8 cellular contexts compared by ENCODE assay signal in the genomic region with DNA sequence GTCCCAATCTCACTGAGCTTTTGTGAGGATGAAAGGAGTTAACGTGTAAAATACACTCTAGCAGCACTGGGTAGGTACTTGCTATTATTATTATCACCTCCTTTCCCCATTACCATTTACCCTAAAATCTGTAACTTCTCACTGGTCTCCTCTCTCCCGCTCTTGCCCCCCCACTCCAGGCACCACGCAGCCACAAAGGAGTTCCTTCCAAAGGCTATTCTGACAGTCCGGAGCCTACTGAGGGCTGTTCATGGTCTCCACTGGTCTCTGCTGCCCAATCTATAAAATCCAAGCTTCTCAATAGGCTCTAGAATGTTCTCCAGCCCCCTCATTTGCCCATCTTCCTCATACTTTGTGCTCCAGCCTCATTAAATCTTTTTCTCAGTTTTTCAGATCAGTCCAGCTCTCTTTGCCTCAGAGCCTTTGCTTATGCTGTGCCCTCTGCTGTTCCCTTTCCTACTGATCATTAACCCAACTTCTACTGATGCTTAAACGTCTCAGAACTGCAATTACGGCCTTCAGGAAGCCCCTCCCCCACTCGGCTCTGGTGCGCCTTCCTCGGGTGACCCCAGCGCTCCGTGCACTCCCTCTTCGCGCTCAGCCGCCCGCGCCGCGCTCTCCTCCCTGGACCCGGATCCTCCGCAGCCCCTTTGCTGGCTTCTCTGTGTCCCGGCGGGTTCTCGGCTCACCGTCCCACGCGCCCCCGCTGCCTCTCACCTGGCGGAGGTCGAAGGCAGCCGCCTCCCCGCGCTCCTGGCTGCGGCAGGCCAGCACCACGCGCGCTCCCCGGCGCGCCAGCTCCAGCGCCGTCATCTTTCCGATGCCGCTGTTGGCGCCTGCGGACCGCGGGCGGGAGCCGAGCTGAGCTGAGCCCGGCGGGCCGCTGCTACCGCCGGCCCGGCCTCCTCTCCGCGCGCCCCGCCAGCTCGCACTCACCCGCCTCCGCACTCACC. TPM values are rescaled to one million over a fixed set of nuclear protein-coding genes. Genes with fewer than 3 reads are reported as not detected.
DNase-seq lines count a peak whose midpoint lies in the region; ATAC-seq, FAIRE-seq and TF ChIP-seq lines count a peak whose summit lies in the region.

No MANE protein-coding gene starts in this region.

- intact Hi-C loops in left ventricle myocardium inferior (cut with micrococcal nuclease), result no loop called here

- DNase-seq in CD1c-positive myeloid dendritic cell (ENCODE audit: extremely low spot score) (peak; percentile 11), RCC 7860 (ENCODE audit: low spot score) (peak; percentile 22), left ventricle myocardium inferior (peak; percentile 48), retinal pigment epithelial cell (ENCODE audit: low read depth) (no peak), hippocampal formation (lab: John Stamatoyannopoulos, UW) (no peak)
- peak in 1 of 2 donors; percentile 64 for DNase-seq in activated naive CD4-positive, alpha-beta T cell treated with anti-CD3 and anti-CD28 coated beads, Interleukin-2, amount 50 U/mL, for 72 hours (ENCODE audit: low spot score in 2 of 2)

- H3K9me3 ChIP-seq in HUES48 (ENCODE audit: control insufficient read depth, insufficient read depth, low read length) (no peaks in the 10 kb centered on the region), left ventricle myocardium inferior (replicated peaks) (no peaks in the 10 kb centered on the region)

- H3K27ac Mint-ChIP-seq in activated naive CD4-positive, alpha-beta T cell treated with anti-CD3 and anti-CD28 coated beads, Interleukin-2, amount 50 U/mL, for 72 hours, result peak overlapping the region; percentile 82 to 98

- peaks cover 20 to 31% of the 10 kb centered on the region in 2 donors for H3K36me3 Mint-ChIP-seq in activated naive CD4-positive, alpha-beta T cell treated with anti-CD3 and anti-CD28 coated beads, Interleukin-2, amount 50 U/mL, for 72 hours

- peaks cover 34% of the 10 kb centered on the region for H3K36me3 ChIP-seq in HUES48 (ENCODE audit: control insufficient read depth, insufficient read depth, low read length)
- peaks cover 17% of the 10 kb centered on the region for H3K36me3 ChIP-seq in left ventricle myocardium inferior

- H3K4me3 ChIP-seq in HUES48 (ENCODE audit: low read depth, low read length) (peak overlapping the region; percentile 81), left ventricle myocardium inferior (peak overlapping the region; percentile 83), retinal pigment epithelial cell (ENCODE audit: low read length) (peak overlapping the region; percentile 53)

- peaks cover 15% of the 10 kb centered on the region for H3K4me1 ChIP-seq in HUES48 (ENCODE audit: control insufficient read depth, insufficient read depth, low read length)
- peaks cover 51% of the 10 kb centered on the region for H3K4me1 ChIP-seq in left ventricle myocardium inferior

- no peak for FAIRE-seq in RCC 7860 (lab: Jason Lieb, UNC)

- H3K9me3 Mint-ChIP-seq in activated naive CD4-positive, alpha-beta T cell treated with anti-CD3 and anti-CD28 coated beads, Interleukin-2, amount 50 U/mL, for 72 hours, result peaks cover 0 to 5% of the 10 kb centered on the region in 2 donors

- ATAC-seq in GM21360 (IDR thresholded peaks at IDR 0.05; ENCODE audit: unreplicated experiment), result peak; percentile 37
- ATAC-seq in activated naive CD4-positive, alpha-beta T cell treated with anti-CD3 and anti-CD28 coated beads, Interleukin-2, amount 50 U/mL, for 72 hours, result peak; percentile 34 to 39

- H3K27ac ChIP-seq in HUES48 (ENCODE audit: low read depth, low read length), result peak overlapping the region; percentile 83
- H3K27ac ChIP-seq in left ventricle myocardium inferior (replicated peaks), result peak overlapping the region; percentile 85

- H3K27me3 ChIP-seq in HUES48 (ENCODE audit: control insufficient read depth, insufficient read depth, low read length) (no peaks in the 10 kb centered on the region), left ventricle myocardium inferior (ENCODE audit: low read depth) (no peaks in the 10 kb centered on the region)

- no peak for TF ChIP-seq CTCF in left ventricle myocardium inferior (IDR thresholded peaks at IDR 0.05; ENCODE audit: borderline replicate concordance)
- TF ChIP-seq CTCF in retinal pigment epithelial cell (conservative IDR thresholded peaks at IDR 0.05; ENCODE audit: low read depth, low read length), result no peak

- peak overlapping the region; percentile 68 for H3K9ac ChIP-seq in HUES48 (ENCODE audit: low read depth, low read length)

RNA-seq across cellular contexts. Expression of gene DHRS13, which starts 0.7 kb away (rescaled TPM):
- total RNA-seq in activated naive CD4-positive, alpha-beta T cell treated with anti-CD3 and anti-CD28 coated beads, Interleukin-2, amount 50 U/mL, for 72 hours, result 10 to 100 TPM; 33.8 to 36.5 TPM
- total RNA-seq in left ventricle myocardium inferior, result 3.1 TPM

RNA-seq across cellular contexts. Expression of gene FLOT2, which starts 4.6 kb away (rescaled TPM):
- 100 to 1,000 TPM in 1 of 2 donors, 10 to 100 TPM in 1; 44.9 to 102 TPM for total RNA-seq in activated naive CD4-positive, alpha-beta T cell treated with anti-CD3 and anti-CD28 coated beads, Interleukin-2, amount 50 U/mL, for 72 hours
- total RNA-seq in left ventricle myocardium inferior, result 84.2 TPM

RNA-seq across cellular contexts. Expression of gene ERAL1, which starts 47.3 kb away (rescaled TPM):
- 10 to 100 TPM; 33.9 to 74.1 TPM for total RNA-seq in activated naive CD4-positive, alpha-beta T cell treated with anti-CD3 and anti-CD28 coated beads, Interleukin-2, amount 50 U/mL, for 72 hours
- total RNA-seq in left ventricle myocardium inferior, result 35.4 TPM

RNA-seq across cellular contexts. Expression of gene PHF12, which starts 49.2 kb away (rescaled TPM):
- total RNA-seq in activated naive CD4-positive, alpha-beta T cell treated with anti-CD3 and anti-CD28 coated beads, Interleukin-2, amount 50 U/mL, for 72 hours, result 10 to 100 TPM; 46.2 to 71.7 TPM
- 17.2 TPM for total RNA-seq in left ventricle myocardium inferior

RNA-seq across cellular contexts. Expression of gene FAM222B, which starts 59.6 kb away (rescaled TPM):
- 10 to 100 TPM; 15.1 to 24.9 TPM for total RNA-seq in activated naive CD4-positive, alpha-beta T cell treated with anti-CD3 and anti-CD28 coated beads, Interleukin-2, amount 50 U/mL, for 72 hours
- 17.5 TPM for total RNA-seq in left ventricle myocardium inferior

Comparison
In these comparisons a context has a peak if more than half of its experiments do, and no peak if none do; other contexts are left out.
1. DNase-seq: peak in CD1c-positive myeloid dendritic cell (single experiment), RCC 7860 (single experiment) and left ventricle myocardium inferior (single experiment); none in retinal pigment epithelial cell (single experiment) and hippocampal formation (0 of 2).
2. Peak in every context shown above with its lines, with median percentiles within 50 percentile points of each other: H3K4me3 ChIP-seq.